In genomic region chr13:87656311-87656710, GRCh38 we compare ENCODE assay signal across 18 cellular contexts. TPM values are rescaled to one million over a fixed set of nuclear protein-coding genes. Genes with fewer than 3 reads are reported as not detected.
DNase-seq lines count a peak whose midpoint lies in the region; ATAC-seq and TF ChIP-seq lines count a peak whose summit lies in the region.
"Had no signal": no experiment of that assay in that cellular context is flagged by ENCODE, and none has a peak within 500 bp of the region (broad histone marks: within the 10 kb centered on the region; RNA-seq: fewer than 3 reads in every experiment).

No MANE protein-coding gene starts in this region.

- WGBS in right cardiac atrium = 4% methylated on average over 2 of the region's 2 CpGs

- H3K27me3 ChIP-seq in PC-3 (ENCODE audit: low read length) (no peaks in the 10 kb centered on the region), ascending aorta (no peaks in the 10 kb centered on the region), right cardiac atrium (ENCODE audit: control insufficient read depth, insufficient read depth) (no peaks in the 10 kb centered on the region)
- H3K27me3 ChIP-seq: BLaER1, upper lobe of right lung had no signal

- H3K9me3 ChIP-seq in PC-3 (ENCODE audit: low read length) = no peaks in the 10 kb centered on the region
- H3K9me3 ChIP-seq in ascending aorta = no peaks in the 10 kb centered on the region
- H3K9me3 ChIP-seq in right cardiac atrium (ENCODE audit: control insufficient read depth, low read length) = no peaks in the 10 kb centered on the region
- H3K9me3 ChIP-seq: BLaER1, prostate gland, upper lobe of right lung had no signal

- POLR2A ChIA-PET in PC-3 (lab: Charles Lee; ENCODE audit: unreplicated experiment) = no interaction called here

- CTCF ChIA-PET in PC-3 (lab: Charles Lee) = interaction anchor here (0.6 kb wide), 1 partner anchor 14 kb away, joined by 3 read pairs; no protein-coding TSS in a partner anchor

- no peak overlapping the region for H3K27ac ChIP-seq in PC-3 (ENCODE audit: low read length)
- no peak overlapping the region for H3K27ac ChIP-seq in ascending aorta
- H3K27ac ChIP-seq in right cardiac atrium (ENCODE audit: low read length) = no peak overlapping the region
- H3K27ac ChIP-seq: 22Rv1, BLaER1, prostate gland, upper lobe of right lung had no signal

- H3K79me2 ChIP-seq in PC-3 (ENCODE audit: low read length) = no peaks in the 10 kb centered on the region

- no peak overlapping the region for H3K9ac ChIP-seq in PC-3 (ENCODE audit: low read length)
- H3K9ac ChIP-seq: BLaER1 had no signal

- H2AFZ ChIP-seq in PC-3 (ENCODE audit: low read length) = no peak overlapping the region

- DNase-seq in DMS53 (lab: John Stamatoyannopoulos, UW) (peak; percentile 31), DMS53 treated with DMSO at 0.1 percent for 48 hours (lab: John Stamatoyannopoulos, UW; ENCODE audit: unreplicated experiment) (no peak), NCI-H1930 (lab: John Stamatoyannopoulos, UW) (peak; percentile 25 to 33), PC-3 (peak; percentile 9), renal cortical epithelial cell (ENCODE audit: low read depth) (peak; percentile 69), hippocampal formation (lab: John Stamatoyannopoulos, UW) (no peak), ascending aorta (ENCODE audit: low spot score in 2 of 2) (no peak), right cardiac atrium (no peak)
- DNase-seq: activated CD8-positive, alpha-beta T cell treated with anti-CD3 and anti-CD28 coated beads for 36 hours; cerebellar nuclear complex; DMS 273 treated with DMSO at 0.1 percent for 48 hours; kidney glomerular epithelial cell; stimulated activated naive CD4-positive, alpha-beta T cell treated with Interleukin-2 at 50 U/mL for 16 hours; upper lobe of right lung had no signal

- no peaks in the 10 kb centered on the region for H3F3A ChIP-seq in PC-3 (ENCODE audit: low read length, unreplicated experiment)

- H3K9me2 ChIP-seq in PC-3 (replicated peaks; ENCODE audit: low read length) = no peaks in the 10 kb centered on the region

- peaks cover 5% of the 10 kb centered on the region; the same call in 1 of the 2 replicates for H3K4me1 ChIP-seq in PC-3 (ENCODE audit: insufficient read depth, low read length)
- H3K4me1 ChIP-seq in ascending aorta = no peaks in the 10 kb centered on the region
- no peaks in the 10 kb centered on the region for H3K4me1 ChIP-seq in right cardiac atrium (ENCODE audit: control insufficient read depth, insufficient read depth, low read length)
- H3K4me1 ChIP-seq: BLaER1, prostate gland, upper lobe of right lung had no signal

- no peaks in the 10 kb centered on the region for H3K36me3 ChIP-seq in PC-3 (ENCODE audit: low read depth, low read length)
- no peaks in the 10 kb centered on the region for H3K36me3 ChIP-seq in ascending aorta
- H3K36me3 ChIP-seq: BLaER1, prostate gland, upper lobe of right lung had no signal

- TF ChIP-seq CTCF in PC-3 (conservative IDR thresholded peaks at IDR 0.05; ENCODE audit: low read depth, low read length) (no peak), ascending aorta (IDR thresholded peaks at IDR 0.05) (no peak)

- ATAC-seq in PC-3 (peak; percentile 71), right cardiac atrium (no peak)
- ATAC-seq: activated CD8-positive, alpha-beta T cell treated with anti-CD3 and anti-CD28 coated beads for 36 hours; upper lobe of right lung had no signal

- intact Hi-C loops in PC-3 (cut with micrococcal nuclease) (no loop called here), ascending aorta (cut with DNase I) (no loop called here), right cardiac atrium (cut with DNase I) (no loop called here)

- BruUV-seq in PC-3 (replicated peaks; lab: Mats Ljungman, UMichigan) = no TSS peak

- no peaks in the 10 kb centered on the region for H4K20me1 ChIP-seq in PC-3 (ENCODE audit: low read length)
- H4K20me1 ChIP-seq: BLaER1 had no signal

- H3K4me3 ChIP-seq in PC-3 (ENCODE audit: low read length) = no peak overlapping the region
- H3K4me3 ChIP-seq in ascending aorta = no peak overlapping the region
- H3K4me3 ChIP-seq in right cardiac atrium (ENCODE audit: low read length) = no peak overlapping the region
- H3K4me3 ChIP-seq: BLaER1, prostate gland, upper lobe of right lung had no signal

- H3K4me2 ChIP-seq in PC-3 (ENCODE audit: low read length) = no peak overlapping the region
- H3K4me2 ChIP-seq: BLaER1 had no signal

RNA-seq across cellular contexts. Expression of gene SLITRK5, which starts 14.9 kb away (rescaled TPM):
- total RNA-seq in PC-3 (2014; rRNA removed) = 0.17 and 0.18 TPM in 2 replicates
- under 0.01 and 0.20 TPM in 2 replicates for total RNA-seq in renal cortical epithelial cell
- not detected for total RNA-seq in ascending aorta
- total RNA-seq in right cardiac atrium = under 1 TPM; 0.06 to 0.12 (median 0.10) TPM
- 0.09 TPM for polyA plus RNA-seq in right cardiac atrium
- total RNA-seq: activated CD8-positive, alpha-beta T cell treated with anti-CD3 and anti-CD28 coated beads for 36 hours; T-helper 1 cell treated with Interleukin-12 subunit alpha and Interleukin-12 subunit beta and Interleukin-4 antibody, amounts not matched to agents 30 ng/mL and 1 ng/mL, for 36 hours had no signal

Comparison
In these comparisons a context has a peak if more than half of its experiments do, and no peak if none do; other contexts are left out.
1. DNase-seq: peak in DMS53 (single experiment), NCI-H1930 (2 of 2), PC-3 (single experiment) and renal cortical epithelial cell (single experiment); none in DMS53 treated with DMSO at 0.1 percent for 48 hours (single experiment), hippocampal formation (0 of 2), ascending aorta (0 of 2) and right cardiac atrium (0 of 3).